Comparison of ENCODE assay signal across 13 cellular contexts in the genomic region with DNA sequence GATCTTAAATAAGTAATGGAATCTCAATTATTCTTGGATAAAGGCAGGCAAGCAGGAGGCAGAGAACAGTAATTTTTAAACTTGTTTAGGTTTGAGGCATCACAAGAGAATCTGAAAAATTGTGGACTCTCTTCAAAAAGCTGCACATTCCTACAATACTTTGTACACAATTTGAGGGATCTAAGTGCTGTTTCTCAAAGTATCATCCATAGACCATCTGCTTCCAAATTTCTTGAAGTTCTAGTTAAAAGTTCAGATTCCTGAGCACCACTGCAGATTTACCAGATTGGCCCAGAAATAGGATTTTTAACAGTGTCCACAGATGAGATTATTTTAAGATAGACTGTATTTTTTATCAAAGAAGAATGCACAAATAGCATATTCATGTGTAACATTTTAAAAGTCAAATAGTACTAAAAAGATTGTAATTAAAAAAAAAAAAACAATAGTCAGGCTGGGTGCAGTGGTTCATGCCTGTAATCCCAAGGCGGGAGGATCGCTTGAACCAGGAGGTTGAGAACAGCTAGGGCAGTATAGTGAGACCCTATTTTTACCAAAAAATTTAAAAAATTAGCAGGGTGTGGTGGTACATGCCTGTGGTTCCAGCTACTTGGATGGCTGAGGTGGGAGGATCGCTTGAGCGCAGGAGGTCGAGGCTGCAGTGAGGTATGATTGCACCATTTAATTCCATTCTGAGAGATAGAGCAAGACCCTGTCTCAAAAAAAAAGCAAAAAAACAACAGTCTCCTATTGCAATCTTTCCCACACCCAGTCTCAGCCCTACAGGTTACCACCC. TPM values are rescaled to one million over a fixed set of nuclear protein-coding genes. Genes with fewer than 3 reads are reported as not detected.
DNase-seq lines count a peak whose midpoint lies in the region; ATAC-seq and TF ChIP-seq lines count a peak whose summit lies in the region.
"Had no signal": no experiment of that assay in that cellular context is flagged by ENCODE, and none has a peak within 500 bp of the region (broad histone marks: within the 10 kb centered on the region; RNA-seq: fewer than 3 reads in every experiment).

No MANE protein-coding gene starts in this region.

- H3K56ac ChIP-seq in IMR-90 (ENCODE audit: extremely low read depth, insufficient read depth, low read length): no peak overlapping the region

- H2BK120ac ChIP-seq in IMR-90 (ENCODE audit: low read depth, low read length): peak overlapping the region; percentile 68
- no peak overlapping the region for H2BK120ac ChIP-seq in trophoblast cell (ENCODE audit: insufficient read depth, low read length, poor library complexity)

- TF ChIP-seq RAD21 in IMR-90 (IDR thresholded peaks at IDR 0.05; ENCODE audit: low read length): no peak

- H2BK12ac ChIP-seq in trophoblast cell (ENCODE audit: low read length): no peak overlapping the region

- H3K4me3 ChIP-seq in AG10803 (ENCODE audit: low read length) (no peak overlapping the region), IMR-90 (ENCODE audit: insufficient read depth, low read depth, low read length) (no peak overlapping the region), choroid plexus epithelial cell (ENCODE audit: low read depth, low read length) (no peak overlapping the region), trophoblast cell (ENCODE audit: low read depth, low read length) (no peak overlapping the region), Karpas-422 (ENCODE audit: low read length) (no peak overlapping the region)

- dilution Hi-C loops in IMR-90 (cut with HindIII; ENCODE audit: low sequenced_read_pairs, unreplicated experiment): no loop called here

- H3K4me1 ChIP-seq in IMR-90 (ENCODE audit: control insufficient read depth, insufficient read depth, low read length): peaks cover 9% of the 10 kb centered on the region; the same call in 1 of the 2 replicates
- H3K4me1 ChIP-seq in trophoblast cell (ENCODE audit: control insufficient read depth in 1 of 2, insufficient read depth in 2 of 2, low read length in 2 of 2): no peaks in the 10 kb centered on the region
- H3K4me1 ChIP-seq in Karpas-422 (ENCODE audit: low read length): no peaks in the 10 kb centered on the region

- no peaks in the 10 kb centered on the region for H3K9me3 ChIP-seq in IMR-90 (ENCODE audit: control insufficient read depth, insufficient read depth, low read length)
- no peaks in the 10 kb centered on the region for H3K9me3 ChIP-seq in trophoblast cell (ENCODE audit: insufficient read depth, low read depth, low read length)
- no peaks in the 10 kb centered on the region for H3K9me3 ChIP-seq in Karpas-422 (ENCODE audit: low read length)

- H4K91ac ChIP-seq in IMR-90 (ENCODE audit: insufficient read depth, low read depth, low read length): peak overlapping the region; percentile 76
- H4K91ac ChIP-seq in trophoblast cell (ENCODE audit: low read depth, low read length): no peak overlapping the region

- H2BK5ac ChIP-seq in IMR-90 (ENCODE audit: low read depth, low read length, poor library complexity, severe bottlenecking) (peak overlapping the region; percentile 91), trophoblast cell (ENCODE audit: low read depth, low read length, poor library complexity) (no peak overlapping the region)

- no peaks in the 10 kb centered on the region for H3K9me2 ChIP-seq in Karpas-422 (replicated peaks; ENCODE audit: insufficient read depth, low read length)

- H3K18ac ChIP-seq in IMR-90 (ENCODE audit: low read depth, low read length) (peak overlapping the region; percentile 43; the same call in 1 of the 2 replicates), trophoblast cell (ENCODE audit: low read length) (no peak overlapping the region)

- no peak for TF ChIP-seq POLR2A in IMR-90 (IDR thresholded peaks at IDR 0.05; ENCODE audit: low read depth, low read length)

- H2AFZ ChIP-seq in IMR-90 (replicated peaks; ENCODE audit: low read length, poor library complexity) (no peak overlapping the region), trophoblast cell (ENCODE audit: insufficient read depth, low read length, poor library complexity) (no peak overlapping the region), Karpas-422 (ENCODE audit: low read length) (no peak overlapping the region)

- CTCF ChIA-PET in IMR-90 (lab: Yijun Ruan, JAX): interaction anchor here (0.6 kb wide), 1 partner anchor 24 kb away, joined by 5 read pairs; no protein-coding TSS in a partner anchor

- H3K4me2 ChIP-seq in IMR-90 (ENCODE audit: low read depth, low read length) (no peak overlapping the region), trophoblast cell (ENCODE audit: low read length) (no peak overlapping the region), Karpas-422 (ENCODE audit: low read depth, low read length, poor library complexity, severe bottlenecking) (no peak overlapping the region)

- ATAC-seq in IMR-90 (ENCODE audit: low read depth) (peak; percentile 76), Right ventricle myocardium superior (ENCODE audit: poor library complexity) (no peak)
- ATAC-seq in stimulated activated naive CD8-positive, alpha-beta T cell treated with anti-CD3 and anti-CD28 coated beads, Interleukin-15, Interleukin-2, amounts not matched to agents 100 U/mL and 50 U/mL, for 24 hours: no peak

- H2BK20ac ChIP-seq in IMR-90 (ENCODE audit: low read depth, low read length): peak overlapping the region; percentile 51; the same call in 1 of the 2 replicates

- H4K20me1 ChIP-seq in IMR-90 (ENCODE audit: insufficient read depth, low read length) (no peaks in the 10 kb centered on the region), Karpas-422 (ENCODE audit: insufficient read depth, low read depth, low read length) (no peaks in the 10 kb centered on the region)

- no TSS peak for BruUV-seq in IMR-90 (replicated peaks; lab: Mats Ljungman, UMichigan)

- no CpG with 5 or more reads among the region's 5 CpGs for WGBS in IMR-90 (ENCODE audit: extremely low coverage in 2 of 2, insufficient read length in 1 of 2), 2 experiments
- WGBS in trophoblast cell (ENCODE audit: extremely low coverage, insufficient coverage, insufficient read length): no CpG with 5 or more reads among the region's 5 CpGs

- no peaks in the 10 kb centered on the region for H3K27me3 ChIP-seq in IMR-90 (ENCODE audit: control insufficient read depth, insufficient read depth, low read length)
- no peaks in the 10 kb centered on the region for H3K27me3 ChIP-seq in trophoblast cell (ENCODE audit: insufficient read depth, low read length)
- H3K27me3 ChIP-seq in Karpas-422 (ENCODE audit: low read length): 0 out of 2 replicates have a peak, but pooled peaks cover 3% of the 10 kb centered on the region

- H3K9ac ChIP-seq in IMR-90 (ENCODE audit: low read depth, low read length): no peak overlapping the region
- H3K9ac ChIP-seq in trophoblast cell (ENCODE audit: low read length): no peak overlapping the region
- no peak overlapping the region for H3K9ac ChIP-seq in Karpas-422 (ENCODE audit: low read length)

- peak; percentile 96 for DNase-seq in AG10803 (ENCODE audit: low read depth)
- DNase-seq in IMR-90: peak; percentile 70
- DNase-seq in choroid plexus epithelial cell (ENCODE audit: low read depth): peak; percentile 56
- peak; percentile 43 to 92 for DNase-seq in trophoblast cell
- DNase-seq in stimulated activated naive CD8-positive, alpha-beta T cell treated with anti-CD3 and anti-CD28 coated beads, Interleukin-15, Interleukin-2, amounts not matched to agents 100 U/mL and 50 U/mL, for 24 hours: no peak
- DNase-seq in HuH-7 (ENCODE audit: low spot score): no peak
- no peak for DNase-seq in Right ventricle myocardium superior
- no peak for DNase-seq in Karpas-422
- DNase-seq: C1 segment of cervical spinal cord, COR-L47, NCI-H187 treated with DMSO at 0.1 percent for 48 hours, NCI-H2171, SIG-M5 had no signal

- H2AK5ac ChIP-seq in IMR-90 (ENCODE audit: low read depth, low read length) (peak overlapping the region; percentile 33; the same call in 1 of the 2 replicates), trophoblast cell (ENCODE audit: low read length) (no peak overlapping the region)

- H3K23ac ChIP-seq in IMR-90 (ENCODE audit: low read depth, low read length) (no peak overlapping the region), trophoblast cell (ENCODE audit: low read length) (no peak overlapping the region)

- no peak overlapping the region for H4K12ac ChIP-seq in trophoblast cell (ENCODE audit: low read depth, low read length)

- H4K5ac ChIP-seq in IMR-90 (ENCODE audit: low read depth, low read length): no peak overlapping the region

- 0 out of 3 replicates have a peak overlapping the region, but pooled peaks have one; percentile 17 for H2BK15ac ChIP-seq in IMR-90 (ENCODE audit: low read depth, low read length)

- H3K36me3 ChIP-seq in IMR-90 (ENCODE audit: control insufficient read depth, insufficient read depth, low read length) (no peaks in the 10 kb centered on the region), trophoblast cell (ENCODE audit: control insufficient read depth in 1 of 2, insufficient read depth in 2 of 2, low read length in 2 of 2) (no peaks in the 10 kb centered on the region), Karpas-422 (ENCODE audit: insufficient read depth, low read length) (no peaks in the 10 kb centered on the region)

- intact Hi-C loops in IMR-90 (cut with micrococcal nuclease) (no loop called here), Right ventricle myocardium superior (cut with DNase I) (no loop called here)

- TF ChIP-seq CTCF in AG10803 (conservative IDR thresholded peaks at IDR 0.05; ENCODE audit: low read length): no peak
- no peak for TF ChIP-seq CTCF in IMR-90 (conservative IDR thresholded peaks at IDR 0.05; ENCODE audit: low read depth, low read length)
- TF ChIP-seq CTCF in choroid plexus epithelial cell (conservative IDR thresholded peaks at IDR 0.05; ENCODE audit: low read depth, low read length): no peak

- H4K8ac ChIP-seq in IMR-90 (ENCODE audit: low read depth in 2 of 2, low read length in 2 of 2) (peak overlapping the region in 1 of 2 experiments; percentile 70; a peak in 2 of 4 replicates), trophoblast cell (ENCODE audit: low read depth, low read length) (no peak overlapping the region)

- no peak overlapping the region for H2AK9ac ChIP-seq in IMR-90 (replicated peaks; ENCODE audit: low read depth, low read length, poor library complexity)

- H3K79me1 ChIP-seq in IMR-90 (ENCODE audit: low read depth in 1 of 2, low read length in 2 of 2) (0 out of 4 replicates have a peak, but pooled peaks cover 0 to under 1% of the 10 kb centered on the region in 2 experiments), trophoblast cell (ENCODE audit: low read length) (no peaks in the 10 kb centered on the region)

- peak overlapping the region; percentile 76 for H3K4ac ChIP-seq in IMR-90 (ENCODE audit: low read depth, low read length)
- H3K4ac ChIP-seq in trophoblast cell (ENCODE audit: low read depth, low read length): no peak overlapping the region

- H3K14ac ChIP-seq in IMR-90 (replicated peaks; ENCODE audit: low read depth, low read length) (no peak overlapping the region; the same call in 1 of the 2 replicates), trophoblast cell (ENCODE audit: low read length) (no peak overlapping the region)

- no peaks in the 10 kb centered on the region for H3K79me2 ChIP-seq in trophoblast cell (ENCODE audit: control insufficient read depth, insufficient read depth, low read length, poor library complexity)
- H3K79me2 ChIP-seq in Karpas-422 (ENCODE audit: low read length): no peaks in the 10 kb centered on the region

- H3K27ac ChIP-seq in IMR-90 (ENCODE audit: insufficient read depth, low read length): peak overlapping the region; percentile 72; the same call in 1 of the 2 replicates
- no peak overlapping the region for H3K27ac ChIP-seq in trophoblast cell (ENCODE audit: low read depth, low read length)
- no peak overlapping the region for H3K27ac ChIP-seq in Karpas-422 (ENCODE audit: low read length)

- in situ Hi-C loops in IMR-90 (cut with MboI; ENCODE audit: low sequenced_read_pairs): no loop called here

- peaks cover 8% of the 10 kb centered on the region for H3K9me1 ChIP-seq in IMR-90 (ENCODE audit: insufficient read depth, low read length)

- POLR2A ChIA-PET in IMR-90 (lab: Charles Lee; ENCODE audit: unreplicated experiment): no interaction called here

RNA-seq across cellular contexts. Expression of a gene that starts 14.2 kb away (rescaled TPM):
- total RNA-seq in IMR-90 (2012; rRNA removed): 22.2 and 24.6 TPM in 2 replicates
- polyA plus RNA-seq in IMR-90 (2012; rRNA removed): 3.9 and 4.7 TPM in 2 replicates
- polyA plus RNA-seq in IMR-90 (2012; cell fraction: cytosol; rRNA removed): 1.6 and 2.5 TPM in 2 replicates
- 1.7 and 5.1 TPM in 2 replicates for polyA plus RNA-seq in IMR-90 (2012; cell fraction: nucleus; rRNA removed; ENCODE audit: low replicate concordance)
- 8.2 and 8.8 TPM in 2 replicates for polyA plus RNA-seq in trophoblast cell (2013)
- 46.2 TPM for total RNA-seq in Right ventricle myocardium superior
- total RNA-seq in Karpas-422 (2014; rRNA removed; shearing (Covaris generic); ENCODE audit: low replicate concordance): 0.04 and 0.56 TPM in 2 replicates

RNA-seq across cellular contexts. Expression of a gene that starts 31.4 kb away (rescaled TPM):
- 11.8 and 22.8 TPM in 2 replicates for total RNA-seq in IMR-90 (2012; rRNA removed)
- 17.1 and 21.1 TPM in 2 replicates for polyA plus RNA-seq in IMR-90 (2012; rRNA removed)
- 4.3 and 5.0 TPM in 2 replicates for polyA plus RNA-seq in IMR-90 (2012; cell fraction: cytosol; rRNA removed)
- 2.7 and 8.2 TPM in 2 replicates for polyA plus RNA-seq in IMR-90 (2012; cell fraction: nucleus; rRNA removed; ENCODE audit: low replicate concordance)
- polyA plus RNA-seq in trophoblast cell (2013): 31.1 and 32.2 TPM in 2 replicates
- total RNA-seq in Right ventricle myocardium superior: 36.3 TPM
- 56.8 and 57.3 TPM in 2 replicates for total RNA-seq in Karpas-422 (2014; rRNA removed; shearing (Covaris generic); ENCODE audit: low replicate concordance)

Comparison
In these comparisons a context has a peak if more than half of its experiments do, and no peak if none do; other contexts are left out.
1. DNase-seq: peak in AG10803 (single experiment), IMR-90 (single experiment), choroid plexus epithelial cell (single experiment) and trophoblast cell (2 of 2); none in stimulated activated naive CD8-positive, alpha-beta T cell treated with anti-CD3 and anti-CD28 coated beads, Interleukin-15, Interleukin-2, amounts not matched to agents 100 U/mL and 50 U/mL, for 24 hours (single experiment), HuH-7 (single experiment), Right ventricle myocardium superior (single experiment) and Karpas-422 (single experiment).
2. RNA of a gene that starts 14.2 kb away (total RNA-seq): 46.2 TPM in Right ventricle myocardium superior (single experiment) and 22.2 to 24.6 TPM in IMR-90; 0.04 to 0.56 TPM in Karpas-422; every median in the first group is over 10 times any median in the second.